In genomic region chr14:30573203-30573814, GRCh38 we compare ENCODE assay signal across 15 cellular contexts. TPM values are rescaled to one million over a fixed set of nuclear protein-coding genes. Genes with fewer than 3 reads are reported as not detected.
A peak's percentile ranks its signal among the peaks of the same experiment; 100 is the strongest.
DNase-seq lines count a peak whose midpoint lies in the region; ATAC-seq and TF ChIP-seq lines count a peak whose summit lies in the region.
"Had no signal": no experiment of that assay in that cellular context is flagged by ENCODE, and none has a peak within 500 bp of the region (broad histone marks: within the 10 kb centered on the region; RNA-seq: fewer than 3 reads in every experiment).

No MANE protein-coding gene starts in this region.

- no TSS peak for BruUV-seq in PC-3 (replicated peaks; lab: Mats Ljungman, UMichigan)

- ATAC-seq in PC-3: peak; percentile 42
- no peak for ATAC-seq in GM21619 (IDR thresholded peaks at IDR 0.05; ENCODE audit: unreplicated experiment)
- no peak for ATAC-seq in GM18909 (IDR thresholded peaks at IDR 0.05; ENCODE audit: poor library complexity, unreplicated experiment)
- ATAC-seq: activated CD8-positive, alpha-beta memory T cell treated with anti-CD3 and anti-CD28 coated beads, Interleukin-2, amount 10 ng/mL, durations not matched to agents 7 days and 5 days; activated naive CD4-positive, alpha-beta T cell treated with anti-CD3 and anti-CD28 coated beads, Interleukin-2, amount 50 U/mL, for 72 hours had no signal

- H3K36me3 ChIP-seq in PC-3 (ENCODE audit: low read depth, low read length) (0 out of 2 replicates have a peak, but pooled peaks cover 3% of the 10 kb centered on the region), vagina (no peaks in the 10 kb centered on the region)
- H3K36me3 ChIP-seq: thoracic aorta had no signal

- H3F3A ChIP-seq in PC-3 (ENCODE audit: low read length, unreplicated experiment): no peaks in the 10 kb centered on the region

- H3K27me3 ChIP-seq in PC-3 (ENCODE audit: low read length): no peaks in the 10 kb centered on the region
- H3K27me3 ChIP-seq in vagina: no peaks in the 10 kb centered on the region

- H4K20me1 ChIP-seq in PC-3 (ENCODE audit: low read length): peaks cover 66% of the 10 kb centered on the region

- H3K9me3 ChIP-seq in PC-3 (ENCODE audit: low read length): no peaks in the 10 kb centered on the region
- no peaks in the 10 kb centered on the region for H3K9me3 ChIP-seq in vagina
- H3K9me3 ChIP-seq: Caco-2, thoracic aorta had no signal

- POLR2A ChIA-PET in PC-3 (lab: Charles Lee; ENCODE audit: unreplicated experiment): no interaction called here

- H3K4me1 ChIP-seq in PC-3 (ENCODE audit: insufficient read depth, low read length) (peaks cover 7% of the 10 kb centered on the region; the same call in 1 of the 2 replicates), vagina (peaks cover 33% of the 10 kb centered on the region)

- H3K27ac ChIP-seq in PC-3 (ENCODE audit: low read length) (no peak overlapping the region), vagina (no peak overlapping the region)
- H3K27ac ChIP-seq: SK-N-MC, thoracic aorta, WERI-Rb-1 had no signal

- H3K4me3 ChIP-seq in PC-3 (ENCODE audit: low read length) (no peak overlapping the region), vagina (no peak overlapping the region)
- H3K4me3 ChIP-seq: SK-N-MC, thoracic aorta had no signal

- peaks cover 100% of the 10 kb centered on the region for H3K79me2 ChIP-seq in PC-3 (ENCODE audit: low read length)

- TF ChIP-seq POLR2A in vagina (IDR thresholded peaks at IDR 0.05): no peak

- CTCF ChIA-PET in PC-3 (lab: Charles Lee): no interaction called here

- DNase-seq in EH (ENCODE audit: low read depth) (peak; percentile 62), PC-3 (peak; percentile 37), dermis microvascular lymphatic vessel endothelial cell (ENCODE audit: low read depth in 2 of 2) (peak; percentile 30 to 78), kidney tubule cell (ENCODE audit: low spot score) (peak; percentile 69), GM19238 (ENCODE audit: insufficient read length, low spot score) (no peak), vagina (ENCODE audit: extremely low spot score in 2 of 2) (no peak)
- DNase-seq: activated CD8-positive, alpha-beta memory T cell treated with anti-CD3 and anti-CD28 coated beads, Interleukin-2, amount 10 ng/mL, durations not matched to agents 7 days and 5 days; Caco-2; NCI-H1092; WERI-Rb-1 had no signal

- no peak overlapping the region for H3K4me2 ChIP-seq in PC-3 (ENCODE audit: low read length)

- H3K9me2 ChIP-seq in PC-3 (replicated peaks; ENCODE audit: low read length): no peaks in the 10 kb centered on the region

- H3K9ac ChIP-seq in PC-3 (ENCODE audit: low read length): no peak overlapping the region

- no peak overlapping the region for H2AFZ ChIP-seq in PC-3 (ENCODE audit: low read length)

- intact Hi-C loops in PC-3 (cut with micrococcal nuclease): no loop called here
- intact Hi-C loops in vagina (cut with DNase I): no loop called here

- no peak for TF ChIP-seq CTCF in PC-3 (conservative IDR thresholded peaks at IDR 0.05; ENCODE audit: low read depth, low read length)
- no peak for TF ChIP-seq CTCF in vagina (IDR thresholded peaks at IDR 0.05)

RNA-seq across cellular contexts. Expression of gene G2E3, which starts 14.4 kb away (rescaled TPM):
- total RNA-seq in PC-3 (2014; rRNA removed) (27.8 and 32.8 TPM in 2 replicates), dermis microvascular lymphatic vessel endothelial cell (10.1 and 10.5 TPM in 2 replicates), vagina (7.4 TPM)

RNA-seq across cellular contexts. Expression of gene SCFD1, which starts 48.8 kb away (rescaled TPM):
- total RNA-seq in PC-3 (2014; rRNA removed) (53.0 and 72.3 TPM in 2 replicates), dermis microvascular lymphatic vessel endothelial cell (42.2 TPM in 2 replicates), vagina (40.8 TPM)

Comparison
In these comparisons a context has a peak if more than half of its experiments do, and no peak if none do; other contexts are left out.
1. DNase-seq: peak in EH (single experiment), PC-3 (single experiment), dermis microvascular lymphatic vessel endothelial cell (2 of 2) and kidney tubule cell (single experiment); none in GM19238 (single experiment) and vagina (0 of 2).